9 cellular contexts compared by ENCODE assay signal in the genomic region with DNA sequence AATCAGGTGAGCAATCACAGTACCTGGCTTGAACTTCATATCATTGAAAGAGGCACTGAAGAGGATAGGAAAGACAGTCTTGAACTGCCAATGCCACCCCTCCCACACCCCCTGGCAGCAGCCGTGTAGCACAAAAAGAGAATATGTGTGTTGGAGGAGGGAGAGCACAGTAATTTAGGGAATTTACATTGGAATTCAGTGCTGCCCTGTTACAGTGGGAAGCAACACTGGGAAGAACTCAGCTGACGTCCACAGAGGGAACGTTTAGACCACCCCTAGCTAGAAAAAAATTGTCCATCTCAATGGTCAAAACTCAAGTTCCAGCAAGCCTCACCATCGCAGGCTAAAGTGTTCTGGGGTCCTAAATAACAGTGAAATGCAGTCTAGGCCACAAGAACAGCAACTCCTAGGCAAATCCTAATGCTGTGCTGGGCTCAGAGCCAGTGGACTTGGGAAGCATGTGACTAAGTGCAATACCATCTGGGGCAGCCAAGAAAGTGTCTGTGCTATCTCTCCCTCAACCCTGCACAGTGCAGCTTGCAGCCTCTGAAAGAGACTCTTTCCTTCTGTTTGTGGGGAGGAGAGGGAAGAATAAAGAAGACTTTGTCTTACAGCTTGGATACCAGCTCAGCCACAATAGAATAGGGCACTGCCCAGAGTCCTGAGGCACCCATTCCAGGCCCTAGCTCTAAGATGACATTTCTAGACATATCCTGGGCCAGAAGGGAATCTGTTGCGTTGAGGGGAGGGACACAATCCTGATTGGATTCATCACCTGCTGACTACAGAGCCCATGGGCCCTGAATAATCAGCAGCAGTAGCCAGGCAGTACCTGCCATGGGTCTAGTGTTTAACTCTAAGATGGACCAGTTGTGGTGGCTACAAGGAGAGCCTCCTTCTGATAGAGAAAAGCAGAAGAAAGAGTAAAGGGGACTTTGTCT.
DNase-seq lines count a peak whose midpoint lies in the region; ATAC-seq and TF ChIP-seq lines count a peak whose summit lies in the region.
"Had no signal": no experiment of that assay in that cellular context is flagged by ENCODE, and none has a peak within 500 bp of the region (broad histone marks: within the 10 kb centered on the region; RNA-seq: fewer than 3 reads in every experiment).

No MANE protein-coding gene starts in this region.

- peak in 1 of 2 donors; percentile 16 for TF ChIP-seq POLR2A in heart left ventricle (IDR thresholded peaks at IDR 0.05)
- TF ChIP-seq POLR2A in sigmoid colon (IDR thresholded peaks at IDR 0.05): no peak
- no peak for TF ChIP-seq POLR2A in GM18505 (IDR thresholded peaks at IDR 0.05; ENCODE audit: borderline replicate concordance, extremely low read depth, insufficient read depth, insufficient read length)

- peak; percentile 80 for DNase-seq in GM03348 (ENCODE audit: low spot score)
- DNase-seq in WTC11 (ENCODE audit: low spot score): no peak
- peak; percentile 80 to 95 (median 89) for DNase-seq in heart left ventricle
- peak; percentile 93 for DNase-seq in sigmoid colon
- DNase-seq in HEK293T (ENCODE audit: extremely low spot score): no peak

- no peak overlapping the region for H3K4me3 Mint-ChIP-seq in WTC11
- H3K4me3 Mint-ChIP-seq: dendritic cell treated with granulocyte-macrophage colony-stimulating factor and Interleukin-4, amounts not matched to agents 40 ng/mL and 50 ng/mL, for 4 days had no signal

- H3K4me1 Mint-ChIP-seq in WTC11: peaks cover 6% of the 10 kb centered on the region

- CTCF ChIA-PET in WTC11 (lab: Charles Lee): no interaction called here
- CTCF ChIA-PET in HEK293T (lab: Yijun Ruan, JAX): no interaction called here

- H3K36me3 Mint-ChIP-seq in WTC11: peaks cover 17% of the 10 kb centered on the region

- intact Hi-C loops in heart left ventricle (cut with DNase I): loop anchor here in 2 of 10 donors (2.0 to 5.0 kb wide), 3 partner anchors 58 to 63 kb away; a partner anchor contains a TSS
- intact Hi-C loops in sigmoid colon (cut with DNase I): loop anchor here (5.0 kb wide), 1 partner anchor 63 kb away; a partner anchor contains a TSS

- H3K27me3 ChIP-seq in heart left ventricle (no peaks in the 10 kb centered on the region), sigmoid colon (no peaks in the 10 kb centered on the region)

- no peaks in the 10 kb centered on the region for H3K27me3 Mint-ChIP-seq in WTC11 (ENCODE audit: low read depth)
- H3K27me3 Mint-ChIP-seq: dendritic cell treated with granulocyte-macrophage colony-stimulating factor and Interleukin-4, amounts not matched to agents 40 ng/mL and 50 ng/mL, for 4 days had no signal

- WGBS in heart left ventricle, 4 donors: 7 to 19% (median 15%) methylated on average over 5 of the region's 5 CpGs
- WGBS in sigmoid colon, 2 donors: 65 to 79% methylated on average over 5 of the region's 5 CpGs

- H3K4me3 ChIP-seq in heart left ventricle (peak overlapping the region in 1 of 12 donors; percentile 15), sigmoid colon (no peak overlapping the region)

- peak overlapping the region; percentile 16 for H3K27ac Mint-ChIP-seq in WTC11
- H3K27ac Mint-ChIP-seq: dendritic cell treated with granulocyte-macrophage colony-stimulating factor and Interleukin-4, amounts not matched to agents 40 ng/mL and 50 ng/mL, for 4 days had no signal

- H3K27ac ChIP-seq in heart left ventricle: peak overlapping the region; percentile 73 to 91 (median 84)
- peak overlapping the region; percentile 36 to 78 (median 70) for H3K27ac ChIP-seq in sigmoid colon

- peaks cover 3 to 33% (median 22%) of the 10 kb centered on the region in 12 donors for H3K4me1 ChIP-seq in heart left ventricle
- peaks cover 0 to 21% (median 19%) of the 10 kb centered on the region in 4 donors for H3K4me1 ChIP-seq in sigmoid colon

- H3K9me3 ChIP-seq in heart left ventricle (peaks cover 0 to 30% (median 3%) of the 10 kb centered on the region in 12 donors), sigmoid colon (no peaks in the 10 kb centered on the region)

- TF ChIP-seq CTCF in WTC11 (IDR thresholded peaks at IDR 0.05): no peak
- peak in 1 of 12 donors; percentile 7 for TF ChIP-seq CTCF in heart left ventricle (IDR thresholded peaks at IDR 0.05)
- TF ChIP-seq CTCF in sigmoid colon (IDR thresholded peaks at IDR 0.05): no peak

- no peaks in the 10 kb centered on the region for H3K36me3 ChIP-seq in heart left ventricle
- no peaks in the 10 kb centered on the region for H3K36me3 ChIP-seq in sigmoid colon

- ATAC-seq in WTC11 (peak; percentile 55), heart left ventricle (peak; percentile 98 to 99 (median 99)), HG02884 (IDR thresholded peaks at IDR 0.05; ENCODE audit: unreplicated experiment) (no peak), GM18505 (IDR thresholded peaks at IDR 0.05; ENCODE audit: unreplicated experiment) (no peak), GM21723 (IDR thresholded peaks at IDR 0.05; ENCODE audit: unreplicated experiment) (no peak)

- peaks cover 24% of the 10 kb centered on the region for H3K9me3 Mint-ChIP-seq in WTC11

- POLR2A ChIA-PET in WTC11 (lab: Charles Lee) (no interaction called here), HEK293T (lab: Yijun Ruan, JAX) (no interaction called here)

- TF ChIP-seq EP300 in sigmoid colon (IDR thresholded peaks at IDR 0.05): no peak

TF ChIP-seq in WTC11, 78 proteins besides CTCF, POLR2A, EP300 and RAD21 (continues in another document):
- TF ChIP-seq ELF4 (CRISPR knock-in tag; IDR thresholded peaks at IDR 0.05; ENCODE audit: low read depth): no peak
- TF ChIP-seq, protein P1, sequence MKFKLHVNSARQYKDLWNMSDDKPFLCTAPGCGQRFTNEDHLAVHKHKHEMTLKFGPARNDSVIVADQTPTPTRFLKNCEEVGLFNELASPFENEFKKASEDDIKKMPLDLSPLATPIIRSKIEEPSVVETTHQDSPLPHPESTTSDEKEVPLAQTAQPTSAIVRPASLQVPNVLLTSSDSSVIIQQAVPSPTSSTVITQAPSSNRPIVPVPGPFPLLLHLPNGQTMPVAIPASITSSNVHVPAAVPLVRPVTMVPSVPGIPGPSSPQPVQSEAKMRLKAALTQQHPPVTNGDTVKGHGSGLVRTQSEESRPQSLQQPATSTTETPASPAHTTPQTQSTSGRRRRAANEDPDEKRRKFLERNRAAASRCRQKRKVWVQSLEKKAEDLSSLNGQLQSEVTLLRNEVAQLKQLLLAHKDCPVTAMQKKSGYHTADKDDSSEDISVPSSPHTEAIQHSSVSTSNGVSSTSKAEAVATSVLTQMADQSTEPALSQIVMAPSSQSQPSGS (CRISPR knock-in tag; IDR thresholded peaks at IDR 0.05; ENCODE audit: borderline replicate concordance, low read depth): no peak
- TF ChIP-seq NR1H2 (CRISPR knock-in tag; IDR thresholded peaks at IDR 0.05): no peak
- TF ChIP-seq CREM (CRISPR knock-in tag; IDR thresholded peaks at IDR 0.05): no peak
- TF ChIP-seq, protein P2, sequence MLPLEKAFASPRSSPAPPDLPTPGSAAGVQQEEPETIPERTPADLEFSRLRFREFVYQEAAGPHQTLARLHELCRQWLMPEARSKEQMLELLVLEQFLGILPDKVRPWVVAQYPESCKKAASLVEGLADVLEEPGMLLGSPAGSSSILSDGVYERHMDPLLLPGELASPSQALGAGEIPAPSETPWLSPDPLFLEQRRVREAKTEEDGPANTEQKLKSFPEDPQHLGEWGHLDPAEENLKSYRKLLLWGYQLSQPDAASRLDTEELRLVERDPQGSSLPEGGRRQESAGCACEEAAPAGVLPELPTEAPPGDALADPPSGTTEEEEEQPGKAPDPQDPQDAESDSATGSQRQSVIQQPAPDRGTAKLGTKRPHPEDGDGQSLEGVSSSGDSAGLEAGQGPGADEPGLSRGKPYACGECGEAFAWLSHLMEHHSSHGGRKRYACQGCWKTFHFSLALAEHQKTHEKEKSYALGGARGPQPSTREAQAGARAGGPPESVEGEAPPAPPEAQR (CRISPR knock-in tag; IDR thresholded peaks at IDR 0.05): no peak
- no peak for TF ChIP-seq FOXK1 (CRISPR knock-in tag; IDR thresholded peaks at IDR 0.05)

TF ChIP-seq in HEK293T, 16 proteins besides CTCF, POLR2A, EP300 and RAD21:
- no peak for TF ChIP-seq HDGF (IDR thresholded peaks at IDR 0.05; ENCODE audit: borderline replicate concordance)
- no peak for TF ChIP-seq ELF4 (IDR thresholded peaks at IDR 0.05)
- TF ChIP-seq SP1 (IDR thresholded peaks at IDR 0.05): no peak
- TF ChIP-seq ZNF384 (IDR thresholded peaks at IDR 0.05): no peak
- TF ChIP-seq FOXM1 (IDR thresholded peaks at IDR 0.05; ENCODE audit: borderline replicate concordance): no peak
- TF ChIP-seq SUZ12 (IDR thresholded peaks at IDR 0.05): no peak
- TF ChIP-seq TARDBP (IDR thresholded peaks at IDR 0.05): no peak
- no peak for TF ChIP-seq FOXA1 (IDR thresholded peaks at IDR 0.05)
- no peak for TF ChIP-seq CTBP1 (IDR thresholded peaks at IDR 0.05; ENCODE audit: borderline replicate concordance)
- no peak for TF ChIP-seq NFRKB (IDR thresholded peaks at IDR 0.05)
- TF ChIP-seq ARNT (IDR thresholded peaks at IDR 0.05): no peak
- TF ChIP-seq L3MBTL2 (conservative IDR thresholded peaks at IDR 0.05): no peak

Comparison
In these comparisons a context has a peak if more than half of its experiments do, and no peak if none do; other contexts are left out.
1. DNase-seq: peak in GM03348 (single experiment), heart left ventricle (5 of 5) and sigmoid colon (single experiment); none in WTC11 (single experiment) and HEK293T (single experiment).
2. ATAC-seq: peak in WTC11 (single experiment) and heart left ventricle (4 of 4); none in HG02884 (single experiment), GM18505 (single experiment) and GM21723 (single experiment).